In genomic region chr19:33622809-33623511, GRCh38 we compare ENCODE assay signal across 12 cellular contexts. TPM values are rescaled to one million over a fixed set of nuclear protein-coding genes. Genes with fewer than 3 reads are reported as not detected.
DNase-seq lines count a peak whose midpoint lies in the region; FAIRE-seq and TF ChIP-seq lines count a peak whose summit lies in the region.
"Had no signal": no experiment of that assay in that cellular context is flagged by ENCODE, and none has a peak within 500 bp of the region (broad histone marks: within the 10 kb centered on the region; RNA-seq: fewer than 3 reads in every experiment).

No MANE protein-coding gene starts in this region.

- peak overlapping the region; percentile 38; the same call in 1 of the 2 replicates for H4K8ac ChIP-seq in H1 (ENCODE audit: extremely low read depth, insufficient read depth, low read length)

- POLR2A ChIA-PET in H1 (lab: Charles Lee; ENCODE audit: partially characterized antibody), result interaction anchor here (0.5 to 3.9 kb wide), 23 partner anchors 9 to 551 kb away, joined by 3 to 19 read pairs (median 4); partner anchors contain the start of gene PEPD

- H3K9me3 ChIP-seq in H1 (ENCODE audit: insufficient read depth in 2 of 2, low read depth in 1 of 2, low read length in 1 of 2), result no peaks in the 10 kb centered on the region
- H3K9me3 ChIP-seq in neuron (ENCODE audit: low read length), result no peaks in the 10 kb centered on the region

- no peak overlapping the region for H3K4ac ChIP-seq in H1 (replicated peaks; ENCODE audit: insufficient read length, low read depth, low read length)

- no peak for TF ChIP-seq EP300 in H1 (IDR thresholded peaks at IDR 0.05; ENCODE audit: borderline replicate concordance in 1 of 2, low read depth in 2 of 2, low read length in 2 of 2)

- H3K18ac ChIP-seq in H1 (ENCODE audit: extremely low read depth, low read length), result peak overlapping the region; percentile 60

- H2BK5ac ChIP-seq in H1 (ENCODE audit: low read depth, low read length), result no peak overlapping the region

- no peak overlapping the region for H2AK5ac ChIP-seq in H1 (ENCODE audit: low read depth, low read length)

- no peak overlapping the region for H3K27ac ChIP-seq in ACC112 (ENCODE audit: low read depth, low read length)
- H3K27ac ChIP-seq in H1 (ENCODE audit: low read depth, low read length), result no peak overlapping the region
- H3K27ac ChIP-seq: C4-2B had no signal

- H3K4me2 ChIP-seq in H1 (ENCODE audit: insufficient read depth in 1 of 2, low read depth in 2 of 2, low read length in 2 of 2), result peak overlapping the region; percentile 74 to 89

- no peak for FAIRE-seq in H1 (lab: Jason Lieb, UNC)

- peak overlapping the region in 2 of 4 experiments; percentile 13 to 52; a peak in 2 of 7 replicates for H3K9ac ChIP-seq in H1 (replicated peaks in 1 of 4; ENCODE audit: extremely low read depth in 1 of 4, low read depth in 3 of 4, low read length in 3 of 4)

- no peak overlapping the region for H2BK20ac ChIP-seq in H1 (ENCODE audit: low read length)

- peak; percentile 13 for DNase-seq in NCI-H1105 treated with DMSO at 0.1 percent for 48 hours (lab: John Stamatoyannopoulos, UW)
- DNase-seq in H1 (ENCODE audit: low read depth in 1 of 2, low spot score in 2 of 2), result no peak
- DNase-seq in GM03348 (ENCODE audit: low spot score), result no peak
- DNase-seq in activated naive CD4-positive, alpha-beta T cell treated with anti-CD3 and anti-CD28 coated beads, Interleukin-2, amount 50 U/mL, for 16 hours, result no peak
- DNase-seq in HK-2 (ENCODE audit: unreplicated experiment), result no peak
- DNase-seq in 8988T, result no peak
- DNase-seq: activated effector memory CD4-positive, alpha-beta T cell treated with Interleukin-2 at 50 U/mL for 16 hours; NCI-H510A treated with DMSO at 0.1 percent for 48 hours; nucleus accumbens had no signal

- no peaks in the 10 kb centered on the region for H3K79me2 ChIP-seq in ACC112 (ENCODE audit: control insufficient read depth, insufficient read depth, low read length, unreplicated experiment)
- peaks cover 0 to 7% of the 10 kb centered on the region in 2 experiments; a peak in 1 of 4 replicates for H3K79me2 ChIP-seq in H1 (ENCODE audit: control insufficient read depth in 1 of 2, insufficient read depth in 2 of 2, low read length in 2 of 2)

- H3K36me3 ChIP-seq in ACC112 (ENCODE audit: insufficient read depth, low read length), result no peaks in the 10 kb centered on the region
- H3K36me3 ChIP-seq in H1 (ENCODE audit: control insufficient read depth in 2 of 4, insufficient read depth in 4 of 4, low read length in 3 of 4), result no peaks in the 10 kb centered on the region
- no peaks in the 10 kb centered on the region for H3K36me3 ChIP-seq in neuron (ENCODE audit: insufficient read depth, low read length)

- no peak overlapping the region for H2BK120ac ChIP-seq in H1 (replicated peaks; ENCODE audit: low read depth, low read length)

- no peak overlapping the region for H3K23ac ChIP-seq in H1 (ENCODE audit: insufficient read length)

- no peak overlapping the region; the same call in 1 of the 2 replicates for H2BK15ac ChIP-seq in H1 (ENCODE audit: low read length)

- H3K14ac ChIP-seq in H1 (ENCODE audit: insufficient read length), result no peak overlapping the region

- peaks cover 2 to 13% of the 10 kb centered on the region in 2 experiments for H4K20me1 ChIP-seq in H1 (replicated peaks in 1 of 2; ENCODE audit: control insufficient read depth in 1 of 2, insufficient read depth in 2 of 2, low read length in 2 of 2)

- CTCF ChIA-PET in H1 (lab: Charles Lee; ENCODE audit: partially characterized antibody), result interaction anchor here (1.4 to 2.3 kb wide), 2 partner anchors 14 to 18 kb away, joined by 4 to 6 read pairs; no protein-coding TSS in a partner anchor

- H3K56ac ChIP-seq in H1 (replicated peaks; ENCODE audit: insufficient read length, low read depth, low read length), result peak overlapping the region; percentile 46

- no peak for TF ChIP-seq POLR2A in H1 (IDR thresholded peaks at IDR 0.05; ENCODE audit: control extremely low read depth in 1 of 2, low read depth in 2 of 2, low read length in 2 of 2)

- H2AFZ ChIP-seq in ACC112 (ENCODE audit: low read length, unreplicated experiment) (no peak overlapping the region), H1 (ENCODE audit: low read length) (no peak overlapping the region), neuron (ENCODE audit: low read depth, low read length) (peak overlapping the region; percentile 85)

- 4% methylated on average over 63 of the region's 64 CpGs; no CpG with 5 or more reads in 1 of the 2 experiments for WGBS in H1 (ENCODE audit: extremely low coverage in 1 of 2, insufficient coverage in 1 of 2, insufficient read length in 1 of 2, insufficient replicate concordance in 2 of 2, low coverage in 1 of 2, low lambda C conversion rate in 2 of 2, missing lambda C conversion rate in 1 of 2), 2 experiments

- peak overlapping the region; percentile 74 for H4K91ac ChIP-seq in H1 (replicated peaks; ENCODE audit: insufficient read length, low read length)

- H3K4me3 ChIP-seq in ACC112 (ENCODE audit: low read depth, low read length), result peak overlapping the region; percentile 60; the same call in 1 of the 2 replicates
- peak overlapping the region; percentile 49 to 80 (median 62) for H3K4me3 ChIP-seq in H1 (ENCODE audit: extremely low read depth in 1 of 4, insufficient read depth in 2 of 4, low read depth in 3 of 4, low read length in 4 of 4)
- peak overlapping the region; percentile 40 for H3K4me3 ChIP-seq in neuron (ENCODE audit: low read length)

- H3K27me3 ChIP-seq in ACC112 (ENCODE audit: insufficient read depth, low read length) (peaks cover 65% of the 10 kb centered on the region), H1 (replicated peaks in 1 of 4; ENCODE audit: control insufficient read depth in 3 of 4, extremely low read depth in 1 of 4, insufficient read depth in 3 of 4, low read length in 3 of 4) (peaks cover 15 to 59% (median 44%) of the 10 kb centered on the region in 4 experiments), neuron (ENCODE audit: insufficient read depth, low read length) (peaks cover 67% of the 10 kb centered on the region)

- no peak for TF ChIP-seq CTCF in H1 (IDR thresholded peaks at IDR 0.05; ENCODE audit: control extremely low read depth in 1 of 3, insufficient read depth in 1 of 3, low read depth in 1 of 3, low read length in 3 of 3)

- H4K5ac ChIP-seq in H1 (ENCODE audit: insufficient read length, low read depth, low read length), result no peak overlapping the region

- peak overlapping the region; percentile 68; the same call in 1 of the 2 replicates for H2BK12ac ChIP-seq in H1 (ENCODE audit: low read depth, low read length)

- peaks cover 22% of the 10 kb centered on the region; the same call in 1 of the 2 replicates for H3K23me2 ChIP-seq in H1 (ENCODE audit: low read depth, low read length)

- H3K4me1 ChIP-seq in ACC112 (ENCODE audit: control insufficient read depth, insufficient read depth, low read length, unreplicated experiment) (no peaks in the 10 kb centered on the region), H1 (replicated peaks in 1 of 4; ENCODE audit: control insufficient read depth in 3 of 4, insufficient read depth in 4 of 4, low read length in 3 of 4) (peaks cover 5 to 13% (median 9%) of the 10 kb centered on the region in 4 experiments), neuron (ENCODE audit: insufficient read depth, low read length) (peaks cover 9% of the 10 kb centered on the region)

- peaks cover 4% of the 10 kb centered on the region for H3K79me1 ChIP-seq in H1 (ENCODE audit: low read depth, low read length)

- TF ChIP-seq RAD21 in H1 (IDR thresholded peaks at IDR 0.05 in 1 of 2, conservative IDR thresholded peaks at IDR 0.05 in 1 of 2; ENCODE audit: low read depth in 2 of 2, low read length in 2 of 2), result no peak

TF ChIP-seq in H1, 55 proteins besides CTCF, POLR2A, EP300 and RAD21 (continues in another document):
- no peak for TF ChIP-seq SIRT6 (IDR thresholded peaks at IDR 0.05; ENCODE audit: low read length)
- TF ChIP-seq, protein P1, sequence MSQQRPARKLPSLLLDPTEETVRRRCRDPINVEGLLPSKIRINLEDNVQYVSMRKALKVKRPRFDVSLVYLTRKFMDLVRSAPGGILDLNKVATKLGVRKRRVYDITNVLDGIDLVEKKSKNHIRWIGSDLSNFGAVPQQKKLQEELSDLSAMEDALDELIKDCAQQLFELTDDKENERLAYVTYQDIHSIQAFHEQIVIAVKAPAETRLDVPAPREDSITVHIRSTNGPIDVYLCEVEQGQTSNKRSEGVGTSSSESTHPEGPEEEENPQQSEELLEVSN (IDR thresholded peaks at IDR 0.05), result peak; percentile 77
- no peak for TF ChIP-seq RBBP5 (IDR thresholded peaks at IDR 0.05; ENCODE audit: borderline replicate concordance, low read depth, low read length)

RNA-seq across cellular contexts. Expression of gene CHST8, which starts 1.2 kb away (rescaled TPM):
- 9.9 and 10.8 TPM in 2 replicates for total RNA-seq in H1 (2021; fragmentation: NEBNext Ultra II Directional; extraction: Animal tissue kit (Norgen Biotek cat#: 25700))
- 28.2 and 31.7 TPM in 2 replicates for polyA plus RNA-seq in H1 (2011; rRNA removed)
- polyA plus RNA-seq in H1 (2011; cell fraction: cytosol; rRNA removed), result 18.3 TPM
- polyA plus RNA-seq in H1 (2011; cell fraction: nucleus; rRNA removed), result 17.5 TPM
- 8.5 to 16.5 TPM (median 13.2 TPM) in 4 replicates for polyA plus RNA-seq in H1 (2012, experiment 1 of 2)
- 13.0 TPM for polyA plus RNA-seq in H1 (2012, experiment 2 of 2)
- 28.1 TPM for polyA plus RNA-seq in H1 (2013, experiment 1 of 2)
- 23.8 TPM for polyA plus RNA-seq in H1 (2013, experiment 2 of 2)
- 4.3 and 4.8 TPM in 2 replicates for polyA minus RNA-seq in H1 (2011; rRNA and poly(A)+ RNA removed)
- 12.9 TPM for polyA minus RNA-seq in H1 (2011; cell fraction: cytosol; rRNA and poly(A)+ RNA removed)
- polyA minus RNA-seq in H1 (2011; cell fraction: nucleus; rRNA and poly(A)+ RNA removed), result 8.1 TPM
